ENCODE assay signal across 8 cellular contexts in the genomic region with DNA sequence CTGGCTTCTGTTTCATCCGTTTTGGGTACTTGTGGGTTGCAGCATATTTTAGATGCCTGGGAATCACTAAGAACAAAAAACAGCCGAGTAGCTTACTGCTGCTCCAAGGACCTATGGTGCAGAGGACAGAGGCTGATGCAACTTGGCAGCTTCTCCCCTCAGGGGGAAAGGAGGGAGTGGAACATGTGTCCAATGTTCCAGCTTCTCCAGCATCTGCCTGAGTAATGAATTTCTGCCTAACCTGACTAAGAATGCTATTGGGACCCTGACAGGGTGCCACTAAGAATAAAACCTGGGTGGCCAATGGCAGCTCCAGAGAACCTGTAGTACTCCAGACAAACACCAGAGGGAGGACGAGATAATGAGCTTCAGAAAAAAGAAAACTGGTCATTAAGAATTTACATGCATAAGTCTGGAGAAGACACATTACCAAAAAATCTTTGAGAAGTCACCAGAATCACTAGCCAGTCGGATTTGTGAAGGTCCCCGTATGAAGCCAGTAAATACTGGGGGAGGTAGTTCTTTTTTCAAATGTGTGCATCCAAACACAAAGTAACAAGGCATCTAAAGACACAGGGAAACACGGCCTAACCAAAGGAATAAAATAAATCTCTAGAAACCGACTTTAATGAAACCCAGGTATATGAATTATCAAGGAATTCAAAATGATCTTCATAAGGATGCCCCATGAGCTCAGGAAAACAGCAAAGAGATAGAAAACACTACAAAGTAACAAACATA.
DNase-seq lines count a peak whose midpoint lies in the region; TF ChIP-seq lines count a peak whose summit lies in the region.

No MANE protein-coding gene starts in this region.

- H3K4me3 ChIP-seq in HAP-1 (no peak overlapping the region), spleen (no peak overlapping the region)

- H3K27me3 ChIP-seq in HAP-1 (ENCODE audit: low read depth), result no peaks in the 10 kb centered on the region; the same call in 1 of the 2 replicates
- no peaks in the 10 kb centered on the region for H3K27me3 ChIP-seq in spleen (replicated peaks in 1 of 7)

- DNase-seq in SIG-M5 treated with dmso at 0.1 percent for 504 hours (lab: John Stamatoyannopoulos, UW; ENCODE audit: unreplicated experiment) (peak; percentile 29), SIG-M5 (lab: John Stamatoyannopoulos, UW) (no peak), HAP-1 (ENCODE audit: low spot score in 2 of 2) (peak; percentile 5 to 53), MV-4-11 (lab: John Stamatoyannopoulos, UW) (peak; percentile 29), activated T-cell treated with anti-CD3 and anti-CD28 coated beads for 1 hour (ENCODE audit: low read depth) (peak; percentile 13), glomerular visceral epithelial cell (ENCODE audit: extremely low spot score) (peak; percentile 5), spleen (no peak), NK-92 (lab: John Stamatoyannopoulos, UW; ENCODE audit: unreplicated experiment) (no peak)

- peak; percentile 39 to 79 (median 58) for TF ChIP-seq CTCF in spleen (IDR thresholded peaks at IDR 0.05 in 8 of 11, conservative IDR thresholded peaks at IDR 0.05 in 3 of 11)

- H3K9me3 ChIP-seq in HAP-1 (no peaks in the 10 kb centered on the region), spleen (no peaks in the 10 kb centered on the region)

- WGBS in spleen, 5 donors, result 68 to 77% (median 75%) methylated on average over 7 of the region's 7 CpGs

- H3K27ac ChIP-seq in spleen, result no peak overlapping the region

- in situ Hi-C loops in HAP-1 (cut with MboI; ENCODE audit: low sequenced_read_pairs), result no loop called here

- H3K4me1 ChIP-seq in HAP-1 (no peaks in the 10 kb centered on the region), spleen (no peaks in the 10 kb centered on the region)

- intact Hi-C loops in spleen (cut with DNase I; ENCODE audit: low total_unique reads), result loop anchor here (10.0 kb wide), 1 partner anchor 243 kb away; no protein-coding TSS in a partner anchor

- TF ChIP-seq POLR2A in spleen (IDR thresholded peaks at IDR 0.05), result no peak

- H3K36me3 ChIP-seq in HAP-1 (replicated peaks) (no peaks in the 10 kb centered on the region), spleen (no peaks in the 10 kb centered on the region)

Comparison
In these comparisons a context has a peak if more than half of its experiments do, and no peak if none do; other contexts are left out.
1. DNase-seq: peak in SIG-M5 treated with dmso at 0.1 percent for 504 hours (single experiment), HAP-1 (2 of 2), MV-4-11 (single experiment), activated T-cell treated with anti-CD3 and anti-CD28 coated beads for 1 hour (single experiment) and glomerular visceral epithelial cell (single experiment); none in SIG-M5 (single experiment), spleen (single experiment) and NK-92 (single experiment).